Comparison of ENCODE assay signal across 1 cellular context in the genomic region with DNA sequence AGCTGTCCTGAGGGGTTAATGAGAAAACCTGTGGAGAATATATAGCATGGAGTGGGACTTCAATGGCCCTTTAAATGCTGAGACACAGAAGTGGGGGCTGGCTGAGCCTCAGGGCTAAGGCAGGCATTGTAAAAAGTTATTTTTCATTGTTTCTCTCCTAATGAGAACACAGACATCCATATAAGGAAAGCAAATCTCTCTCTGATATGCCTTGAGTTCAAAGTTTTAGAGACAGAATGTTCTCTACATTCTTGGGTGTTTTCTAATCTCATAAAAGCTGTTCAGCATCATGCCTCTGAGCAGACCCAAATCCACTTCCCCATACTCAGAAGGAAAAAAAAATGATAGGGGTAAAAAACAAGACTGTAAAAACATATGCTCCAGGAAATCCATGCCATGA.
TF ChIP-seq lines count a peak whose summit lies in the region.

No MANE protein-coding gene starts in this region.

TF ChIP-seq in endothelial cell of umbilical vein, 7 proteins besides CTCF, POLR2A, EP300 and RAD21:
- TF ChIP-seq GATA2 (IDR thresholded peaks at IDR 0.05; ENCODE audit: insufficient read depth, insufficient read length, low read depth, low read length) (no peak), JUN (IDR thresholded peaks at IDR 0.05; ENCODE audit: borderline replicate concordance, insufficient read depth, insufficient read length, low read depth) (no peak), FOS (IDR thresholded peaks at IDR 0.05; ENCODE audit: borderline replicate concordance, insufficient read depth, low read length) (no peak), EZH2 (IDR thresholded peaks at IDR 0.05; ENCODE audit: borderline replicate concordance, low read depth, low read length, severe bottlenecking) (no peak), MYC (IDR thresholded peaks at IDR 0.05; ENCODE audit: low read depth, low read length) (no peak), POLR2AphosphoS5 (IDR thresholded peaks at IDR 0.05; ENCODE audit: insufficient read depth, low read depth, low read length) (no peak), MAX (IDR thresholded peaks at IDR 0.05; ENCODE audit: insufficient read depth, insufficient read length) (no peak)
